19 cellular contexts compared by ENCODE assay signal in genomic region chrX:48626401-48627298, GRCh38. TPM values are rescaled to one million over a fixed set of nuclear protein-coding genes. Genes with fewer than 3 reads are reported as not detected.
"Had no signal": no experiment of that assay in that cellular context is flagged by ENCODE, and none has a peak within 500 bp of the region (broad histone marks: within the 10 kb centered on the region; RNA-seq: fewer than 3 reads in every experiment).

No MANE protein-coding gene starts in this region.

- H3K4me3 ChIP-seq: hepatocyte, left lung, mucosa of descending colon, pancreas, skin epidermis, upper lobe of left lung had no signal

- H3K9me3 Mint-ChIP-seq: activated CD4-positive, alpha-beta T cell treated with anti-CD3 and anti-CD28 coated beads, Interleukin-2, amount 10 ng/mL, durations not matched to agents 7 days and 5 days; naive thymus-derived CD4-positive, alpha-beta T cell; stimulated activated naive CD8-positive, alpha-beta T cell treated with anti-CD3 and anti-CD28 coated beads, Interleukin-15, Interleukin-2, amounts not matched to agents 100 ng/mL and 50 ng/mL, for 24 hours had no signal

- H3K4me3 Mint-ChIP-seq: activated CD4-positive, alpha-beta T cell treated with anti-CD3 and anti-CD28 coated beads, Interleukin-2, amount 10 ng/mL, durations not matched to agents 7 days and 5 days; endodermal cell; naive thymus-derived CD4-positive, alpha-beta T cell; stimulated activated naive CD8-positive, alpha-beta T cell treated with anti-CD3 and anti-CD28 coated beads, Interleukin-15, Interleukin-2, amounts not matched to agents 100 ng/mL and 50 ng/mL, for 24 hours had no signal

- H3K27me3 ChIP-seq: hepatocyte, left lung, upper lobe of left lung had no signal

- H3K36me3 Mint-ChIP-seq: naive thymus-derived CD4-positive, alpha-beta T cell had no signal

- H3K27ac ChIP-seq: hepatocyte, left lung, pancreas, skin epidermis, upper lobe of left lung had no signal

- H2AFZ ChIP-seq: hepatocyte had no signal

- H3K4me1 ChIP-seq: pancreas had no signal

- H3K27ac Mint-ChIP-seq: activated CD4-positive, alpha-beta T cell treated with anti-CD3 and anti-CD28 coated beads, Interleukin-2, amount 10 ng/mL, durations not matched to agents 7 days and 5 days; endodermal cell; naive thymus-derived CD4-positive, alpha-beta T cell; stimulated activated naive CD8-positive, alpha-beta T cell treated with anti-CD3 and anti-CD28 coated beads, Interleukin-15, Interleukin-2, amounts not matched to agents 100 ng/mL and 50 ng/mL, for 24 hours had no signal

- H3K4me2 ChIP-seq: hepatocyte had no signal

- H3K9me3 ChIP-seq: left lung, mucosa of descending colon, pancreas, upper lobe of left lung had no signal

- H3K36me3 ChIP-seq: left lung, pancreas, upper lobe of left lung had no signal

- H3K79me2 ChIP-seq: hepatocyte had no signal

- H3K27me3 Mint-ChIP-seq: activated CD4-positive, alpha-beta T cell treated with anti-CD3 and anti-CD28 coated beads, Interleukin-2, amount 10 ng/mL, durations not matched to agents 7 days and 5 days; naive thymus-derived CD4-positive, alpha-beta T cell; stimulated activated naive CD8-positive, alpha-beta T cell treated with anti-CD3 and anti-CD28 coated beads, Interleukin-15, Interleukin-2, amounts not matched to agents 100 ng/mL and 50 ng/mL, for 24 hours had no signal

- DNase-seq: activated CD4-positive, alpha-beta T cell treated with anti-CD3 and anti-CD28 coated beads, Interleukin-2, amount 10 ng/mL, durations not matched to agents 7 days and 5 days; activated CD4-positive, CD25-positive, alpha-beta regulatory T cell; activated CD8-positive, alpha-beta memory T cell treated with anti-CD3 and anti-CD28 coated beads for 24 hours; activated naive CD4-positive, alpha-beta T cell; aorta; dermis blood vessel endothelial cell; endodermal cell; erythroblast; kidney; left lung; mucosa of descending colon; naive thymus-derived CD4-positive, alpha-beta T cell; retina; stimulated activated CD4-positive, alpha-beta T cell treated with anti-CD3 and anti-CD28 coated beads, Interleukin-4, amount 100 ng/mL, for 4 hours; upper lobe of left lung had no signal

- H3K4me1 Mint-ChIP-seq: endodermal cell had no signal

RNA-seq across cellular contexts. Expression of gene WAS, which starts 56.9 kb away (rescaled TPM):
- total RNA-seq: dermis blood vessel endothelial cell, hepatocyte had no signal
